8 cellular contexts compared by ENCODE assay signal in the genomic region with DNA sequence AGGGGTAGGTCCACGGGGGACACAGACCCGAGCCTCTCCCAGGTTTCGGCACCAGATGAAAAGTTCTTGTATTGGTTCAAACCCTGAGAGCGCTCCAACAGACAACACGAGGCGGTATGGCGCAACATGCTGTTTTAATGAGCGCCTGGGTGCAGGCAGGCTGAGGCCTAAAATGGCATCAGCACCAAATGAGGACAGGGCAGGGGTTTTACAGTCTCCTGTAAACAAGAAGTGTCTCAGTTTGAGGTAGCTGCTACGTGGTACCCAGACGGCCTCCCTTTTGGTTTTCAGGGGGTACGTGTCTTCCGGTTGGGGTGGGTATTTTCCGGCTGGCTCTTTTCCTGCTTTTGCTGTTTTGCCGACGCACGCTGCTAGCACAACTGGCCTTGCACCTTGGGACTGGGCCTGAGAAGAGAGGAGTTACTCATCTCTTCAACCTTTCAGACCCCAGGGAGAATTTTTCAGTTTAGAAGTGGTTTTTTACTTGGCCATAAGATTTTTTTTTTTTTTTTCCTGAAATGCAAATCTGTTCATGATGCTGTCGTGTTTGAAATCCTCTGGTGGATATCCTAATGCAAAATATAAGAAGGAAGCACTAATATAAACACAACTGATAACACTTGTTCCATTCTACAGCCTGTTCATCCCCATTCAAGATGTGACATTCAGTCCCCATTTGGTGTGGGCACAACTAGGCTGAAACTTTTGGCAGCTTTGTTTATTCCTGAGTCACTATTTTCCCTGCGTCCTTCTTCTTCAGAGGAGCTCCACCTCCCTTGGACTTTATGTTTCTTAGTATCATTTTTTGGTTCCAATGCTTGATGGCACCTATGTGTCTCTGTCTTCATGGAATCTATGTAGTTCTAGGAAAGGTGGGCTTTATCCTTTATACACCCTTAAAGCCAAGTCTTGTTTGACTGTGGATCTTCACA.
A peak's percentile ranks its signal among the peaks of the same experiment; 100 is the strongest.
DNase-seq lines count a peak whose midpoint lies in the region; ATAC-seq and FAIRE-seq lines count a peak whose summit lies in the region.

No MANE protein-coding gene starts in this region.

- DNase-seq in GM18507 (ENCODE audit: extremely low spot score, insufficient read length, low read depth) (no peak), medulla oblongata (ENCODE audit: extremely low spot score) (peak; percentile 23), iPS-NIHi7 (ENCODE audit: extremely low spot score) (no peak), OCI-M2 (lab: John Stamatoyannopoulos, UW; ENCODE audit: unreplicated experiment) (no peak), 8988T (no peak), cerebellar nuclear complex (lab: John Stamatoyannopoulos, UW) (no peak)

- peak; percentile 55 for ATAC-seq in GM21390 (IDR thresholded peaks at IDR 0.05; ENCODE audit: unreplicated experiment)
- ATAC-seq in HG03432 (IDR thresholded peaks at IDR 0.05; ENCODE audit: unreplicated experiment) = peak; percentile 61

- FAIRE-seq in GM18507 (lab: Jason Lieb, UNC) = peak; percentile 93
